In the genomic region with DNA sequence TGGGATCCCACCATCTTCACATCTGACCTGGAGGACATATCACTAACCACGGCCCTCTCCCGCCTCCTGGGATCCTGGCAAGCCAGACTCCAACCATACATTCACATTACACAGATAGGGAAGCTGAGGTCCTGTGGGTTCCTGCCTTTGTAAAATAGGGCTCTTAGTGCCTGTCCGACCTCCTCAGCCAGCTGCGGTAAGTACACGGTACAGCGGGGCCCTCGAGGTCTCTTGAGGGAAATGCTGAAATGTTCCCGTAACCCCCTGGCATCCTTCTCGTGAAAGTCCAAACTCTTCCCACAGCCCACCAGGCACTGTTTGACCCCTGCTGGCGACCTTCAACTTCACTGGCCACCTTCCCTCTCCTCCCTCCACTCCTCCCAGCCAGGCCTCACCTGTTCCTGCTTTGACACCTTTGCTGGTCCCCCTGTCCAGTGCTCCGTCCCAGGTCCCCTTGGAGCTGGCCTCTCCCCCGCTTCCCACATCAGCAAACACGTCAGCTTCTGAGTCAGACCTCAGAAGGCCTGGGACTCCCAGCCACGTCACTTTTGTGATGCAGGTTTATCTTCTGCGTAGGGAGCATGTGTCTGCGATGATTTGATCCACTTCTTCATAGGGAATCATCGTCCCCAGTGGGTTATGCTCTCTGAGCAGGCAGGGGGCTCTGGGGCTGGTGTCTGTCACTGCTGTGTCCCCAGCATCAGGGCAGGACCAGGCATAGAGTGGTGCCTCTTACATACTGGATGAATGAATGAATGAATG, we compare ENCODE assay signal across 13 cellular contexts. TPM values are rescaled to one million over a fixed set of nuclear protein-coding genes. Genes with fewer than 3 reads are reported as not detected.
DNase-seq lines count a peak whose midpoint lies in the region; ATAC-seq and TF ChIP-seq lines count a peak whose summit lies in the region.
"Had no signal": no experiment of that assay in that cellular context is flagged by ENCODE, and none has a peak within 500 bp of the region (broad histone marks: within the 10 kb centered on the region; RNA-seq: fewer than 3 reads in every experiment).

No MANE protein-coding gene starts in this region.

- H3K27me3 Mint-ChIP-seq in H9 (ENCODE audit: low read depth) = peaks cover 23% of the 10 kb centered on the region

- H2BK20ac ChIP-seq in H9 (ENCODE audit: low read depth, low read length, poor library complexity, severe bottlenecking) = no peak overlapping the region

- no peak overlapping the region for H3K23ac ChIP-seq in H9 (ENCODE audit: insufficient read length, low read depth, low read length)

- TF ChIP-seq CTCF in H9 (conservative IDR thresholded peaks at IDR 0.05) = no peak
- TF ChIP-seq CTCF in fibroblast of the aortic adventitia (IDR thresholded peaks at IDR 0.05; ENCODE audit: insufficient read depth, low read length) = no peak

- no peak overlapping the region for H3K9ac ChIP-seq in H9 (ENCODE audit: extremely low read depth, insufficient read length, low read length)

- no peak overlapping the region for H2BK15ac ChIP-seq in H9 (ENCODE audit: low read depth, low read length)

- no peak overlapping the region for H2AK5ac ChIP-seq in H9 (ENCODE audit: insufficient read length, low read length)

- 0 out of 4 replicates have a peak, but pooled peaks cover 0 to 4% of the 10 kb centered on the region in 2 experiments for H3K4me1 Mint-ChIP-seq in H9

- no peak overlapping the region for H4K8ac ChIP-seq in H9 (replicated peaks; ENCODE audit: insufficient read length, low read depth, low read length)

- no peak overlapping the region for H2BK12ac ChIP-seq in H9 (ENCODE audit: insufficient read length, low read depth, low read length)

- peaks cover 3% of the 10 kb centered on the region for H3K23me2 ChIP-seq in H9 (ENCODE audit: insufficient read length, low read depth, low read length, poor library complexity, severe bottlenecking)

- WGBS in H9 (ENCODE audit: extremely low coverage, insufficient read length, low lambda C conversion rate) = no CpG with 5 or more reads among the region's 17 CpGs

- no peaks in the 10 kb centered on the region for H3K79me2 ChIP-seq in H9 (ENCODE audit: insufficient read depth, low read length)

- H3K4me1 ChIP-seq in H9 (ENCODE audit: insufficient read depth, low read length) = no peaks in the 10 kb centered on the region

- H2BK120ac ChIP-seq in H9 (ENCODE audit: low read depth, low read length, poor library complexity, severe bottlenecking) = no peak overlapping the region

- in situ Hi-C loops in ACHN (cut with HindIII; ENCODE audit: low pct_ligation_motif_present, low pct_unique_long_range_greater_than_20kb, low sequenced_read_pairs) = no loop called here

- no peak overlapping the region for H3K4me2 ChIP-seq in H9 (ENCODE audit: insufficient read depth, insufficient read length, low read length)

- H3K9me3 Mint-ChIP-seq in H9 = peaks cover 10 to 11% of the 10 kb centered on the region in 2 experiments

- no peak overlapping the region for H2BK5ac ChIP-seq in H9 (ENCODE audit: insufficient read length, low read length)

- H3K18ac ChIP-seq in H9 (ENCODE audit: insufficient read length, low read depth, low read length) = no peak overlapping the region

- no peak for ATAC-seq in HG02798 (IDR thresholded peaks at IDR 0.05; ENCODE audit: poor library complexity, unreplicated experiment)
- no peak for ATAC-seq in stimulated activated naive CD8-positive, alpha-beta T cell treated with anti-CD3 and anti-CD28 coated beads, Interleukin-15, Interleukin-2, amounts not matched to agents 100 U/mL and 50 U/mL, for 24 hours

- peaks cover 8% of the 10 kb centered on the region for H3K9me3 ChIP-seq in H9 (ENCODE audit: control insufficient read depth, low read depth, low read length)

- no peak overlapping the region for H3K27ac ChIP-seq in H9 (ENCODE audit: insufficient read length, low read depth, low read length)
- H3K27ac ChIP-seq: dorsolateral prefrontal cortex, heart right ventricle had no signal

- peak overlapping the region in 1 of 3 experiments; percentile 17; a peak in 2 of 7 replicates for H3K27ac Mint-ChIP-seq in H9
- H3K27ac Mint-ChIP-seq: activated naive CD8-positive, alpha-beta T cell; progenitor cell of endocrine pancreas had no signal

- no peak overlapping the region for H3K4ac ChIP-seq in H9 (ENCODE audit: low read depth, low read length)

- H3K14ac ChIP-seq in H9 (ENCODE audit: insufficient read depth, low read length) = no peak overlapping the region

- no peak overlapping the region for H4K5ac ChIP-seq in H9 (ENCODE audit: insufficient read length, low read depth, low read length)

- H3K4me3 Mint-ChIP-seq in H9 = no peak overlapping the region
- H3K4me3 Mint-ChIP-seq: activated naive CD8-positive, alpha-beta T cell had no signal

- peaks cover 11 to 13% (median 12%) of the 10 kb centered on the region in 3 experiments for H3K36me3 Mint-ChIP-seq in H9 (ENCODE audit: insufficient read depth in 1 of 3, low read depth in 3 of 3)

- H3K56ac ChIP-seq in H9 (ENCODE audit: insufficient read length, low read depth, low read length) = no peak overlapping the region

- no peaks in the 10 kb centered on the region for H4K20me1 ChIP-seq in H9 (ENCODE audit: control insufficient read depth, insufficient read depth, insufficient read length)

- DNase-seq in ACHN (peak; percentile 15), H9 (peak; percentile 22), RPMI7951 (ENCODE audit: low read depth) (peak; percentile 56), fibroblast of the aortic adventitia (ENCODE audit: low read depth) (peak; percentile 29), NCI-H510A (lab: John Stamatoyannopoulos, UW) (no peak)
- DNase-seq in activated CD8-positive, alpha-beta memory T cell treated with anti-CD3 and anti-CD28 coated beads, Interleukin-2, amount 50 U/mL, for 48 hours = no peak
- no peak for DNase-seq in stimulated activated naive CD8-positive, alpha-beta T cell treated with anti-CD3 and anti-CD28 coated beads, Interleukin-15, Interleukin-2, amounts not matched to agents 100 U/mL and 50 U/mL, for 24 hours
- DNase-seq: dorsolateral prefrontal cortex, heart right ventricle, NCI-H2171 treated with DMSO at 0.1 percent for 48 hours had no signal

- no peak overlapping the region for H3K4me3 ChIP-seq in fibroblast of the aortic adventitia (ENCODE audit: low read depth, low read length)
- H3K4me3 ChIP-seq: dorsolateral prefrontal cortex, heart right ventricle had no signal

- no peak overlapping the region for H4K91ac ChIP-seq in H9 (ENCODE audit: insufficient read length, low read depth, low read length)

- H3K79me1 ChIP-seq in H9 (ENCODE audit: insufficient read depth, low read depth, low read length, poor library complexity, severe bottlenecking) = no peaks in the 10 kb centered on the region

- H3K27me3 ChIP-seq in H9 (ENCODE audit: insufficient read depth, low read length) = no peaks in the 10 kb centered on the region
- H3K27me3 ChIP-seq: dorsolateral prefrontal cortex had no signal

- H3T11ph ChIP-seq in H9 (ENCODE audit: low read length) = no peak overlapping the region

- no peak overlapping the region for H2AFZ ChIP-seq in H9 (ENCODE audit: low read length)

RNA-seq across cellular contexts. Expression of a gene that starts 8.9 kb away (rescaled TPM):
- total RNA-seq in H9 (2021) (7.4 and 7.7 TPM in 2 replicates), fibroblast of the aortic adventitia (ENCODE audit: low replicate concordance) (0.45 and 0.65 TPM in 2 replicates)
- total RNA-seq in RPMI7951 (2014; rRNA removed; shearing (Covaris generic)) = 0.96 and 1.3 TPM in 2 replicates

RNA-seq across cellular contexts. Expression of a gene that starts 9.8 kb away (rescaled TPM):
- total RNA-seq in H9 (2021) (7.8 and 9.7 TPM in 2 replicates), fibroblast of the aortic adventitia (ENCODE audit: low replicate concordance) (3.9 and 14.9 TPM in 2 replicates)
- total RNA-seq in RPMI7951 (2014; rRNA removed; shearing (Covaris generic)) = 0.96 and 1.9 TPM in 2 replicates

RNA-seq across cellular contexts. Expression of a gene that starts 28.5 kb away (rescaled TPM):
- 32.4 and 33.8 TPM in 2 replicates for total RNA-seq in H9 (2021)
- total RNA-seq in RPMI7951 (2014; rRNA removed; shearing (Covaris generic)) = 37.1 and 55.1 TPM in 2 replicates
- 28.4 and 47.8 TPM in 2 replicates for total RNA-seq in fibroblast of the aortic adventitia (ENCODE audit: low replicate concordance)

Comparison
In these comparisons a context has a peak if more than half of its experiments do, and no peak if none do; other contexts are left out.
1. DNase-seq: peak in ACHN (single experiment), H9 (single experiment), RPMI7951 (single experiment) and fibroblast of the aortic adventitia (single experiment); none in NCI-H510A (single experiment), activated CD8-positive, alpha-beta memory T cell treated with anti-CD3 and anti-CD28 coated beads, Interleukin-2, amount 50 U/mL, for 48 hours (single experiment) and stimulated activated naive CD8-positive, alpha-beta T cell treated with anti-CD3 and anti-CD28 coated beads, Interleukin-15, Interleukin-2, amounts not matched to agents 100 U/mL and 50 U/mL, for 24 hours (single experiment).